ENCODE assay signal across 15 cellular contexts in the genomic region with DNA sequence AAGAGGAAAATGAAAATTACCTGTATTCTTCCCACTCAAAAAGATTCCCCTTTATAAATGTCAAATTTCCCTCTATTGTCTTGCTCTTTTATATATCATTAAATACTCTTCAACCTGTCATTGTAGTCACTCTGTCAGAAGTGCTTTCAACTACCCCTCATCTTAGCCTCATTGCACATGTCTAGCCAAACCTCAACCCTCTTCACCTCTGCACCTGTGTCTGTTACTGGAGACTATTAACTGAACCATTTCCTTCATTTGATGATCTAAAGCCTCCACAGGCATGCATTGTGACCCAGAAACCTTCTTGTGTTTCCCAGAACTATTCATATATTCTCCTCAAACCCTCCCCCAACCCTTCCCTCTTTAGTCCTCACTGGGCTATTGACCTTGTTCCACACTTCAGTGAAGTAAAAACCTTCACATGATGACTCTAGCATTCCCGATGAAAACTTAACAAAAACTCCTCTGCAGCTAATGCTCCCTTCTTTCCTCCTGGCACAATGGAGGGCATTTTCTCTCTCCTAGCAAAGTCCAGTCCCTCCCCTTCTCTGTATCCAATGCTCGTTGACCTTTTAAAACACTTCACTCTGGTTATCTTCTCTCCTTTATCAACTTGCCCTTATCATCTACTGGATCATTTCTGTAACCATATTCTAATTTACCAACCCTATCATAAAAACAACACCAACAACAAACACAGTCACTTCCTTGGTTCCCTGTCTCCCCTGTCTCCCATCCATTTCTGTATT.
"Had no signal": no experiment of that assay in that cellular context is flagged by ENCODE, and none has a peak within 500 bp of the region (broad histone marks: within the 10 kb centered on the region; RNA-seq: fewer than 3 reads in every experiment).

No MANE protein-coding gene starts in this region.

- H3K27ac ChIP-seq: coronary artery, parathyroid adenoma, tibial artery, uterus had no signal

- H3K9me3 ChIP-seq: tibial artery, uterus had no signal

- DNase-seq: activated CD4-positive, alpha-beta T cell treated with anti-CD3 and anti-CD28 coated beads, Interleukin-2, amount 10 ng/mL, durations not matched to agents 24 days and 14 days; activated CD4-positive, CD25-positive, alpha-beta regulatory T cell; activated naive CD8-positive, alpha-beta T cell treated with anti-CD3 and anti-CD28 coated beads for 36 hours; amygdala; foreskin fibroblast; immature natural killer cell; mammary epithelial cell; naive thymus-derived CD8-positive, alpha-beta T cell; stimulated activated CD4-positive, alpha-beta T cell treated with anti-CD3 and anti-CD28 coated beads, Interleukin-15, amount 100 ng/mL, for 24 hours; stimulated activated CD4-positive, alpha-beta T cell treated with anti-CD3 and anti-CD28 coated beads, Interleukin-4, amount 100 ng/mL, for 24 hours; stimulated activated naive CD4-positive, alpha-beta T cell; tibial artery; uterus had no signal

- H3K36me3 ChIP-seq: tibial artery, uterus had no signal
